ENCODE assay signal across 17 cellular contexts in the genomic region with DNA sequence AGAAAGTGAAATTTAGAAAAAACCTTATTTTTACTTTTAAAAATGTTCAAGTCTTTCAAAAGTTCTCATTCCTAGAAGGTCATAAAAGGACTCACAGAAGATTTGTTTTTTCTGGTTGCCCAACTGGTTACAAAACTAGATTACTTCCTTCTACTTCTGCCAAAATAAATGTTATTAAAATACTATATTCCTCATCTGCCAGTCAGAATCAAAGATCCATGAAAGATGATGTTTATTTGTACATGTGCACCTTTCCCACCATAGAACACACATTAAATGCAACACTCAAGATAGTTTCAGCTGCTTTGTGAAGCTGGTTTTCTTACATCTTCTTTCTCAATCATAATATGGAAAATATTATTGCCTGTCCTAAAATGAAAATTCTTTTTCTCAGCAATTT.
DNase-seq lines count a peak whose midpoint lies in the region; ATAC-seq, FAIRE-seq and TF ChIP-seq lines count a peak whose summit lies in the region.
"Had no signal": no experiment of that assay in that cellular context is flagged by ENCODE, and none has a peak within 500 bp of the region (broad histone marks: within the 10 kb centered on the region; RNA-seq: fewer than 3 reads in every experiment).

No MANE protein-coding gene starts in this region.

- TF ChIP-seq CTCF in SU-DHL-6 (IDR thresholded peaks at IDR 0.05; ENCODE audit: insufficient read depth, low read length, poor library complexity, severe bottlenecking) (no peak), HepG2 (CRISPR knock-in tag; IDR thresholded peaks at IDR 0.05) (no peak)

- no peaks in the 10 kb centered on the region for H3K9me2 ChIP-seq in Karpas-422 (replicated peaks; ENCODE audit: insufficient read depth, low read length)
- no peaks in the 10 kb centered on the region for H3K9me2 ChIP-seq in SU-DHL-6 (replicated peaks; ENCODE audit: insufficient read depth, low read length)

- CTCF ChIA-PET in HepG2 (lab: Yijun Ruan, JAX; ENCODE audit: low intra/inter-chr PET ratio, low total read pairs): no interaction called here

- FAIRE-seq in HepG2 (lab: Jason Lieb, UNC): no peak

- in situ Hi-C loops in HepG2 (cut with HindIII; ENCODE audit: extremely low pct_ligation_motif_present, low pct_unique_long_range_greater_than_20kb): no loop called here

- BruUV-seq in HepG2 (replicated peaks; lab: Mats Ljungman, UMichigan): no TSS peak

- H3F3A ChIP-seq in SU-DHL-6 (ENCODE audit: insufficient read depth): no peaks in the 10 kb centered on the region

- no peak for TF ChIP-seq EP300 in HepG2 (IDR thresholded peaks at IDR 0.05; ENCODE audit: low read depth in 2 of 2, low read length in 2 of 2)
- TF ChIP-seq EP300 in HepG2 (CRISPR knock-in tag; IDR thresholded peaks at IDR 0.05; ENCODE audit: borderline replicate concordance): no peak

- H3K9me3 ChIP-seq in Karpas-422 (ENCODE audit: low read length) (no peaks in the 10 kb centered on the region), SU-DHL-6 (ENCODE audit: insufficient read depth, low read length) (no peaks in the 10 kb centered on the region), HepG2 (ENCODE audit: low read length) (peaks cover 23% of the 10 kb centered on the region)
- H3K9me3 ChIP-seq: SJCRH30 had no signal

- peaks cover 40% of the 10 kb centered on the region for H3K4me1 ChIP-seq in Karpas-422 (ENCODE audit: low read length)
- H3K4me1 ChIP-seq in HepG2 (ENCODE audit: insufficient read depth, low read length): no peaks in the 10 kb centered on the region
- H3K4me1 ChIP-seq: SJCRH30 had no signal

- peak overlapping the region; percentile 41 for H3K4me2 ChIP-seq in Karpas-422 (ENCODE audit: low read depth, low read length, poor library complexity, severe bottlenecking)
- H3K4me2 ChIP-seq in SU-DHL-6 (ENCODE audit: low read depth, low read length, poor library complexity, severe bottlenecking): peak overlapping the region; percentile 39
- H3K4me2 ChIP-seq in HepG2 (ENCODE audit: low read depth, low read length): no peak overlapping the region

- TF ChIP-seq RAD21 in HepG2 (CRISPR knock-in tag; IDR thresholded peaks at IDR 0.05): no peak

- H3K4me3 ChIP-seq in Karpas-422 (ENCODE audit: low read length): peak overlapping the region; percentile 21; the same call in 1 of the 2 replicates
- H3K4me3 ChIP-seq in SU-DHL-6 (ENCODE audit: insufficient read depth, low read length, poor library complexity, severe bottlenecking): no peak overlapping the region
- H3K4me3 ChIP-seq in HepG2 (replicated peaks in 1 of 3; ENCODE audit: insufficient read depth in 1 of 3, low read depth in 2 of 3, low read length in 3 of 3): no peak overlapping the region
- H3K4me3 ChIP-seq: SJCRH30 had no signal

- peak overlapping the region; percentile 39 for H3K27ac ChIP-seq in Karpas-422 (ENCODE audit: low read length)
- H3K27ac ChIP-seq in SU-DHL-6 (ENCODE audit: low read depth, low read length): peak overlapping the region; percentile 30
- no peak overlapping the region for H3K27ac ChIP-seq in HepG2 (ENCODE audit: extremely low read length, insufficient read depth, low read length)
- H3K27ac ChIP-seq: SJCRH30 had no signal

- DNase-seq in Karpas-422 (no peak), fibroblast of gingiva (ENCODE audit: low read depth) (peak; percentile 41), sciatic nerve (ENCODE audit: low spot score) (no peak), HepG2 (ENCODE audit: low spot score) (no peak)
- DNase-seq: ACHN, C1 segment of cervical spinal cord, DMS79 treated with DMSO at 0.1 percent for 48 hours, H9, KG1, NCI-H1048, NCI-H1436, NCI-H1930, NCI-H2171 treated with DMSO at 0.1 percent for 48 hours, SJCRH30 had no signal

- no peak for TF ChIP-seq POLR2A in HepG2 (IDR thresholded peaks at IDR 0.05; ENCODE audit: insufficient read depth in 1 of 2, low read depth in 2 of 2, low read length in 2 of 2)

- H2AFZ ChIP-seq in Karpas-422 (ENCODE audit: low read length) (peak overlapping the region; percentile 59; the same call in 1 of the 2 replicates), SU-DHL-6 (ENCODE audit: low read depth, low read length, severe bottlenecking) (peak overlapping the region; percentile 8), HepG2 (ENCODE audit: low read length) (no peak overlapping the region)

- H3K79me2 ChIP-seq in Karpas-422 (ENCODE audit: low read length): no peaks in the 10 kb centered on the region
- no peaks in the 10 kb centered on the region for H3K79me2 ChIP-seq in SU-DHL-6 (ENCODE audit: insufficient read depth, low read length)
- no peaks in the 10 kb centered on the region for H3K79me2 ChIP-seq in HepG2 (ENCODE audit: insufficient read depth, low read length)

- ATAC-seq in sciatic nerve: peak; percentile 41
- ATAC-seq in HG03521 (IDR thresholded peaks at IDR 0.05; ENCODE audit: unreplicated experiment): no peak
- no peak for ATAC-seq in GM18873 (IDR thresholded peaks at IDR 0.05; ENCODE audit: low FRiP score, unreplicated experiment)
- ATAC-seq in HepG2: no peak

- POLR2A ChIA-PET in HepG2 (lab: Yijun Ruan, JAX): no interaction called here

- H3K9ac ChIP-seq in Karpas-422 (ENCODE audit: low read length) (peak overlapping the region; percentile 23), SU-DHL-6 (ENCODE audit: low read length) (peak overlapping the region; percentile 6; the same call in 1 of the 2 replicates), HepG2 (ENCODE audit: insufficient read depth, low read depth, low read length) (no peak overlapping the region)

- intact Hi-C loops in sciatic nerve (cut with DNase I) (no loop called here), HepG2 (cut with micrococcal nuclease; ENCODE audit: unreplicated experiment) (no loop called here)

- no peaks in the 10 kb centered on the region for H3K36me3 ChIP-seq in Karpas-422 (ENCODE audit: insufficient read depth, low read length)
- no peaks in the 10 kb centered on the region for H3K36me3 ChIP-seq in SU-DHL-6 (ENCODE audit: low read length)
- H3K36me3 ChIP-seq in HepG2 (replicated peaks in 1 of 2; ENCODE audit: control insufficient read depth in 1 of 2, insufficient read depth in 2 of 2, low read length in 2 of 2): no peaks in the 10 kb centered on the region
- H3K36me3 ChIP-seq: SJCRH30 had no signal

- H3K27me3 ChIP-seq in Karpas-422 (ENCODE audit: low read length) (no peaks in the 10 kb centered on the region), SU-DHL-6 (ENCODE audit: low read length) (no peaks in the 10 kb centered on the region), HepG2 (ENCODE audit: control insufficient read depth in 1 of 2, insufficient read depth in 2 of 2, low read length in 2 of 2) (no peaks in the 10 kb centered on the region)
- H3K27me3 ChIP-seq: SJCRH30 had no signal

- H4K20me1 ChIP-seq in Karpas-422 (ENCODE audit: insufficient read depth, low read depth, low read length) (no peaks in the 10 kb centered on the region), SU-DHL-6 (ENCODE audit: low read depth, low read length) (no peaks in the 10 kb centered on the region), HepG2 (ENCODE audit: insufficient read depth, low read length) (no peaks in the 10 kb centered on the region)

TF ChIP-seq in HepG2, 621 proteins besides CTCF, POLR2A, EP300 and RAD21 (continues in another document):
- TF ChIP-seq ZBTB37 (CRISPR knock-in tag; IDR thresholded peaks at IDR 0.05) (no peak), ZNF883 (CRISPR knock-in tag; IDR thresholded peaks at IDR 0.05; ENCODE audit: not compliant biosample characterization) (no peak), RFXAP (CRISPR knock-in tag; IDR thresholded peaks at IDR 0.05; ENCODE audit: borderline replicate concordance) (no peak), ZNF33A (CRISPR knock-in tag; IDR thresholded peaks at IDR 0.05; ENCODE audit: borderline replicate concordance) (no peak), SATB2 (CRISPR knock-in tag; IDR thresholded peaks at IDR 0.05) (no peak), ZNF232 (CRISPR knock-in tag; IDR thresholded peaks at IDR 0.05; ENCODE audit: borderline replicate concordance) (no peak), POLR2AphosphoS5 (IDR thresholded peaks at IDR 0.05; ENCODE audit: low read depth, low read length) (no peak)
